ENCODE assay signal across 24 cellular contexts in genomic region chr6:38015341-38015740, GRCh38.
"Had no signal": no experiment of that assay in that cellular context is flagged by ENCODE, and none has a peak within 500 bp of the region (broad histone marks: within the 10 kb centered on the region; RNA-seq: fewer than 3 reads in every experiment).

No MANE protein-coding gene starts in this region.

- H3K4me3 ChIP-seq: K562 had no signal

- FAIRE-seq: K562 had no signal

- H3K27ac ChIP-seq: KMS-11, RWPE1 had no signal

- ATAC-seq: K562, T-cell had no signal

- DNase-seq: Kasumi-1, MM.1S, MV-4-11, NCI-H1048, NCI-H1105, NCI-H1417, NCI-H146, NCI-H1694 treated with DMSO at 0.1 percent for 48 hours, NCI-H1930, NCI-H2081, NCI-H2171, NCI-H226, NCI-H446, NCI-H510A, NCI-H524 treated with DMSO at 0.1 percent for 48 hours, NCI-H69, NCI-H774, SHP77, SK-N-SH, SW 1271, T-cell had no signal
